ENCODE assay signal across 1 cellular context in the genomic region with DNA sequence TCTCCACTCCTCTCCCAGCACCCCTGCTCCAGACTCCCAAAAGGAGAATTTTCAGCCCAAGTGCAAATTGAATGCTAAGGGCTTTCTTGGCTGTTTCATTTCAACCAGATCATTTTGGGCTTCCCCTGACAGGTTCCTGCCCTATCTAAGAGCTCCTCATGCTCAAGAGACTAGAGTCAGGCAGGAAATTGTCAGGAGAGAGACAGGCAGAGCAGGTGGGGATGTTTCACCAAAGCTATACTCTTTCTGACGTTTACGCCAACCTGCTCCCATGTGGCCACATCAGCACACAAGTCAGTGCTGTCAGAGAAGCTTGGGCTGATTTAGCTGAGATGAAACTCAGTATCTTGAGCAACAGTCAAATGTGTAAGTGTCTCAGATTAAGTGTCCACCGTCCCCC.
TF ChIP-seq lines count a peak whose summit lies in the region.

No MANE protein-coding gene starts in this region.

TF ChIP-seq in IMR-90, 13 proteins besides CTCF, POLR2A, EP300 and RAD21:
- TF ChIP-seq NFE2L2 (IDR thresholded peaks at IDR 0.05; ENCODE audit: low read depth, low read length) (no peak), SMC3 (IDR thresholded peaks at IDR 0.05; ENCODE audit: low read depth, low read length) (no peak), CEBPB (IDR thresholded peaks at IDR 0.05; ENCODE audit: low read depth, low read length) (no peak), RCOR1 (IDR thresholded peaks at IDR 0.05; ENCODE audit: insufficient replicate concordance, low read length) (no peak), ELK1 (IDR thresholded peaks at IDR 0.05; ENCODE audit: borderline replicate concordance, low read depth, low read length) (no peak), MAZ (IDR thresholded peaks at IDR 0.05; ENCODE audit: borderline replicate concordance, low read depth, low read length) (no peak), MAFK (IDR thresholded peaks at IDR 0.05; ENCODE audit: low read depth, low read length) (no peak), MXI1 (IDR thresholded peaks at IDR 0.05; ENCODE audit: borderline replicate concordance, low read depth, low read length) (no peak), FOS (IDR thresholded peaks at IDR 0.05; ENCODE audit: low read depth, low read length) (no peak), RFX5 (IDR thresholded peaks at IDR 0.05; ENCODE audit: low read depth, low read length) (no peak), BHLHE40 (IDR thresholded peaks at IDR 0.05; ENCODE audit: low read depth, low read length) (no peak), CHD1 (IDR thresholded peaks at IDR 0.05; ENCODE audit: low read depth, low read length) (no peak)
- TF ChIP-seq, protein P1, sequence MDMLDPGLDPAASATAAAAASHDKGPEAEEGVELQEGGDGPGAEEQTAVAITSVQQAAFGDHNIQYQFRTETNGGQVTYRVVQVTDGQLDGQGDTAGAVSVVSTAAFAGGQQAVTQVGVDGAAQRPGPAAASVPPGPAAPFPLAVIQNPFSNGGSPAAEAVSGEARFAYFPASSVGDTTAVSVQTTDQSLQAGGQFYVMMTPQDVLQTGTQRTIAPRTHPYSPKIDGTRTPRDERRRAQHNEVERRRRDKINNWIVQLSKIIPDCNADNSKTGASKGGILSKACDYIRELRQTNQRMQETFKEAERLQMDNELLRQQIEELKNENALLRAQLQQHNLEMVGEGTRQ (IDR thresholded peaks at IDR 0.05; ENCODE audit: low read depth, low read length), result no peak
